Comparison of ENCODE assay signal across 1 cellular context in genomic region chr19:36850646-36851442, GRCh38.
TF ChIP-seq lines count a peak whose summit lies in the region.

Gene ZNF345 (plus strand): TSS chr19:36850876. CDS start chr19:36876831, 25,955 bp downstream.

TF ChIP-seq in HepG2, 621 proteins besides CTCF, POLR2A, EP300 and RAD21 (continued from another document and continues in another):
- TF ChIP-seq ZMYM3 (CRISPR knock-in tag; IDR thresholded peaks at IDR 0.05) (no peak), TFE3 (CRISPR knock-in tag; IDR thresholded peaks at IDR 0.05) (no peak), ZNF761 (CRISPR knock-in tag; conservative IDR thresholded peaks at IDR 0.05) (peak; percentile 74), ZNF850 (CRISPR knock-in tag; conservative IDR thresholded peaks at IDR 0.05) (0 out of 2 replicates have a peak, but pooled peaks have one; percentile 79), CC2D1A (CRISPR knock-in tag; IDR thresholded peaks at IDR 0.05) (no peak), ARID4A (CRISPR knock-in tag; IDR thresholded peaks at IDR 0.05; ENCODE audit: borderline replicate concordance) (peak; percentile 79; the same call in 1 of the 2 replicates), ARNTL (CRISPR knock-in tag; IDR thresholded peaks at IDR 0.05) (no peak), DBP (CRISPR knock-in tag; IDR thresholded peaks at IDR 0.05; ENCODE audit: not compliant biosample characterization) (no peak), HMG20A (CRISPR knock-in tag; IDR thresholded peaks at IDR 0.05; ENCODE audit: borderline replicate concordance) (no peak), CBX5 (CRISPR knock-in tag; IDR thresholded peaks at IDR 0.05; ENCODE audit: borderline replicate concordance) (0 out of 2 replicates have a peak, but pooled peaks have one; percentile 26), YY1 (IDR thresholded peaks at IDR 0.05; ENCODE audit: insufficient read depth, insufficient replicate concordance, low read depth, low read length) (peak; percentile 39), NCOA5 (CRISPR knock-in tag; IDR thresholded peaks at IDR 0.05) (no peak), ZNF777 (CRISPR knock-in tag; IDR thresholded peaks at IDR 0.05) (no peak), HNF1A (IDR thresholded peaks at IDR 0.05; ENCODE audit: low read depth) (0 out of 2 replicates have a peak, but pooled peaks have one; percentile 23), HNF1A (CRISPR knock-in tag; IDR thresholded peaks at IDR 0.05; ENCODE audit: borderline replicate concordance) (no peak), ZNF598 (CRISPR knock-in tag; IDR thresholded peaks at IDR 0.05; ENCODE audit: borderline replicate concordance) (no peak), KMT2A (CRISPR knock-in tag; IDR thresholded peaks at IDR 0.05) (no peak), ZNF691 (CRISPR knock-in tag; IDR thresholded peaks at IDR 0.05; ENCODE audit: borderline replicate concordance, low read depth) (no peak), CEBPG (CRISPR knock-in tag; IDR thresholded peaks at IDR 0.05) (0 out of 2 replicates have a peak, but pooled peaks have one; percentile 7), ATM (IDR thresholded peaks at IDR 0.05; ENCODE audit: borderline replicate concordance) (no peak), ZNF160 (CRISPR knock-in tag; IDR thresholded peaks at IDR 0.05) (no peak), YEATS4 (CRISPR knock-in tag; IDR thresholded peaks at IDR 0.05; ENCODE audit: borderline replicate concordance) (peak; percentile 20), MZF1 (CRISPR knock-in tag; IDR thresholded peaks at IDR 0.05; ENCODE audit: borderline replicate concordance) (no peak), ZBTB38 (CRISPR knock-in tag; IDR thresholded peaks at IDR 0.05) (no peak), ZNF619 (CRISPR knock-in tag; IDR thresholded peaks at IDR 0.05) (no peak), ZSCAN20 (CRISPR knock-in tag; IDR thresholded peaks at IDR 0.05; ENCODE audit: borderline replicate concordance) (no peak), CEBPB (IDR thresholded peaks at IDR 0.05; ENCODE audit: borderline replicate concordance, low read depth, low read length) (no peak), TBL1XR1 (IDR thresholded peaks at IDR 0.05; ENCODE audit: borderline replicate concordance, low read length, partially characterized antibody) (no peak), RFXAP (CRISPR knock-in tag; IDR thresholded peaks at IDR 0.05; ENCODE audit: borderline replicate concordance) (peak; percentile 27; the same call in 1 of the 2 replicates), PAWR (CRISPR knock-in tag; IDR thresholded peaks at IDR 0.05; ENCODE audit: borderline replicate concordance) (0 out of 2 replicates have a peak, but pooled peaks have one; percentile 52), HDAC2 (CRISPR knock-in tag; IDR thresholded peaks at IDR 0.05) (no peak), PHF20 (CRISPR knock-in tag; IDR thresholded peaks at IDR 0.05) (peak; percentile 52; the same call in 1 of the 2 replicates), MYNN (CRISPR knock-in tag; IDR thresholded peaks at IDR 0.05; ENCODE audit: low read depth) (no peak), ELF3 (CRISPR knock-in tag; IDR thresholded peaks at IDR 0.05) (peak; percentile 34; the same call in 1 of the 2 replicates), IKZF5 (CRISPR knock-in tag; IDR thresholded peaks at IDR 0.05) (no peak), ZNF446 (CRISPR knock-in tag; IDR thresholded peaks at IDR 0.05) (no peak), NFRKB (IDR thresholded peaks at IDR 0.05) (no peak), DZIP1 (CRISPR knock-in tag; IDR thresholded peaks at IDR 0.05) (no peak), ZNF20 (CRISPR knock-in tag; IDR thresholded peaks at IDR 0.05) (no peak), NFE2L1 (CRISPR knock-in tag; IDR thresholded peaks at IDR 0.05; ENCODE audit: borderline replicate concordance) (no peak), ZNF512B (CRISPR knock-in tag; IDR thresholded peaks at IDR 0.05; ENCODE audit: borderline replicate concordance) (no peak), BRCA1 (CRISPR knock-in tag; IDR thresholded peaks at IDR 0.05) (no peak), THAP8 (CRISPR knock-in tag; IDR thresholded peaks at IDR 0.05; ENCODE audit: borderline replicate concordance) (no peak), CCDC6 (CRISPR knock-in tag; IDR thresholded peaks at IDR 0.05) (no peak)
